23 cellular contexts compared by ENCODE assay signal in genomic region chr12:74900232-74900631, GRCh38.
A peak's percentile ranks its signal among the peaks of the same experiment; 100 is the strongest.
DNase-seq lines count a peak whose midpoint lies in the region; ATAC-seq lines count a peak whose summit lies in the region.
"Had no signal": no experiment of that assay in that cellular context is flagged by ENCODE, and none has a peak within 500 bp of the region (broad histone marks: within the 10 kb centered on the region; RNA-seq: fewer than 3 reads in every experiment).

No MANE protein-coding gene starts in this region.

- H3K4ac ChIP-seq in neuronal stem cell (ENCODE audit: low read length), result no peak overlapping the region

- no peak overlapping the region for H3K27ac Mint-ChIP-seq in activated CD4-positive, alpha-beta T cell treated with anti-CD3 and anti-CD28 coated beads, Interleukin-2, amount 10 ng/mL, durations not matched to agents 7 days and 5 days
- peak overlapping the region in 7 of 8 donors; percentile 6 to 83 (median 40) for H3K27ac Mint-ChIP-seq in CD8-positive, alpha-beta memory T cell
- H3K27ac Mint-ChIP-seq in activated CD8-positive, alpha-beta T cell treated with anti-CD3 and anti-CD28 coated beads, Interleukin-2, amount 10 ng/mL, durations not matched to agents 7 days and 5 days, result no peak overlapping the region
- H3K27ac Mint-ChIP-seq: IgD-negative memory B cell had no signal

- H3K14ac ChIP-seq in neuronal stem cell (ENCODE audit: low read length), result no peak overlapping the region

- H3K79me1 ChIP-seq in neuronal stem cell (ENCODE audit: low read depth, low read length), result no peaks in the 10 kb centered on the region

- no peak overlapping the region for H4K8ac ChIP-seq in neuronal stem cell (ENCODE audit: low read depth, low read length)

- no peaks in the 10 kb centered on the region for H3K9me3 Mint-ChIP-seq in activated CD4-positive, alpha-beta T cell treated with anti-CD3 and anti-CD28 coated beads, Interleukin-2, amount 10 ng/mL, durations not matched to agents 7 days and 5 days
- H3K9me3 Mint-ChIP-seq in CD8-positive, alpha-beta memory T cell, result no peaks in the 10 kb centered on the region
- no peaks in the 10 kb centered on the region for H3K9me3 Mint-ChIP-seq in activated CD8-positive, alpha-beta T cell treated with anti-CD3 and anti-CD28 coated beads, Interleukin-2, amount 10 ng/mL, durations not matched to agents 7 days and 5 days (ENCODE audit: insufficient read depth)

- H3K4me3 ChIP-seq in CD8-positive, alpha-beta memory T cell (ENCODE audit: low read length), result no peak overlapping the region
- H3K4me3 ChIP-seq in neuronal stem cell (ENCODE audit: low read length in 2 of 2), result no peak overlapping the region
- H3K4me3 ChIP-seq: Peyer's patch, SJCRH30 had no signal

- no peaks in the 10 kb centered on the region for H3K36me3 ChIP-seq in CD8-positive, alpha-beta memory T cell (ENCODE audit: insufficient read depth, low read length)
- no peaks in the 10 kb centered on the region for H3K36me3 ChIP-seq in neuronal stem cell (replicated peaks in 1 of 2; ENCODE audit: control insufficient read depth in 2 of 2, insufficient read depth in 2 of 2, low read length in 2 of 2)
- H3K36me3 ChIP-seq: Peyer's patch, SJCRH30 had no signal

- CTCF ChIA-PET in activated CD4-positive, alpha-beta T cell treated with anti-CD3 and anti-CD28 coated beads, Interleukin-2, amount 10 ng/mL, durations not matched to agents 7 days and 5 days (lab: Charles Lee), result interaction anchor here (1.1 kb wide), 1 partner anchor 11 kb away, joined by 4 read pairs; no protein-coding TSS in a partner anchor
- CTCF ChIA-PET in CD8-positive, alpha-beta memory T cell (lab: Charles Lee), result no interaction called here
- CTCF ChIA-PET in activated CD8-positive, alpha-beta T cell treated with anti-CD3 and anti-CD28 coated beads, Interleukin-2, amount 10 ng/mL, durations not matched to agents 7 days and 5 days (lab: Charles Lee), result interaction anchor here (1.0 kb wide), 1 partner anchor 8 kb away, joined by 3 read pairs; no protein-coding TSS in a partner anchor

- no peak overlapping the region for H4K91ac ChIP-seq in neuronal stem cell (ENCODE audit: low read depth, low read length, poor library complexity)

- H3K27me3 Mint-ChIP-seq in activated CD4-positive, alpha-beta T cell treated with anti-CD3 and anti-CD28 coated beads, Interleukin-2, amount 10 ng/mL, durations not matched to agents 7 days and 5 days, result no peaks in the 10 kb centered on the region
- H3K27me3 Mint-ChIP-seq in CD8-positive, alpha-beta memory T cell, result no peaks in the 10 kb centered on the region
- H3K27me3 Mint-ChIP-seq in activated CD8-positive, alpha-beta T cell treated with anti-CD3 and anti-CD28 coated beads, Interleukin-2, amount 10 ng/mL, durations not matched to agents 7 days and 5 days (ENCODE audit: low read depth), result no peaks in the 10 kb centered on the region
- H3K27me3 Mint-ChIP-seq: IgD-negative memory B cell had no signal

- H3K18ac ChIP-seq in neuronal stem cell (ENCODE audit: low read length), result no peak overlapping the region

- H2BK120ac ChIP-seq in neuronal stem cell (ENCODE audit: low read depth, low read length), result no peak overlapping the region

- peak; percentile 12 for DNase-seq in activated CD4-positive, alpha-beta T cell treated with anti-CD3 and anti-CD28 coated beads, Interleukin-2, amount 10 ng/mL, durations not matched to agents 7 days and 5 days
- no peak for DNase-seq in activated CD4-positive, alpha-beta T cell treated with anti-CD3 and anti-CD28 coated beads for 4 hours
- DNase-seq in CD8-positive, alpha-beta memory T cell, result peak in 2 of 5 donors; percentile 36 to 44
- DNase-seq in activated CD8-positive, alpha-beta T cell treated with anti-CD3 and anti-CD28 coated beads, Interleukin-2, amount 10 ng/mL, durations not matched to agents 7 days and 5 days, result no peak
- no peak for DNase-seq in neuronal stem cell (ENCODE audit: low spot score)
- DNase-seq in OCI-M2 (lab: John Stamatoyannopoulos, UW; ENCODE audit: unreplicated experiment), result no peak
- DNase-seq: 8988T, AML-193, C1 segment of cervical spinal cord, COR-L47, DMS 273 treated with DMSO at 0.1 percent for 48 hours, Karpas-422, MV-4-11, NCI-H1105 treated with DMSO at 0.1 percent for 48 hours, NCI-H2029 treated with DMSO at 0.1 percent for 48 hours, NCI-H226, NCI-H510A treated with DMSO at 0.1 percent for 48 hours, NCI-H748 treated with DMSO at 0.1 percent for 48 hours, Peyer's patch, SJCRH30 had no signal

- POLR2A ChIA-PET in activated CD4-positive, alpha-beta T cell treated with anti-CD3 and anti-CD28 coated beads, Interleukin-2, amount 10 ng/mL, durations not matched to agents 7 days and 5 days (lab: Charles Lee), result no interaction called here
- POLR2A ChIA-PET in CD8-positive, alpha-beta memory T cell (lab: Charles Lee), result no interaction called here
- POLR2A ChIA-PET in activated CD8-positive, alpha-beta T cell treated with anti-CD3 and anti-CD28 coated beads, Interleukin-2, amount 10 ng/mL, durations not matched to agents 7 days and 5 days (lab: Charles Lee), result interaction anchor here (0.6 kb wide), 1 partner anchor 69 kb away, joined by 3 read pairs; no protein-coding TSS in a partner anchor

- H3K27me3 ChIP-seq in CD8-positive, alpha-beta memory T cell (ENCODE audit: insufficient read depth, low read length, poor library complexity, severe bottlenecking), result no peaks in the 10 kb centered on the region
- H3K27me3 ChIP-seq in neuronal stem cell (ENCODE audit: control insufficient read depth in 3 of 3, insufficient read depth in 3 of 3, low read depth in 1 of 3, low read length in 3 of 3), result no peaks in the 10 kb centered on the region
- H3K27me3 ChIP-seq: Peyer's patch, SJCRH30 had no signal

- H3K4me2 ChIP-seq in neuronal stem cell (ENCODE audit: insufficient read depth, low read length, poor library complexity, severe bottlenecking), result no peak overlapping the region

- no peaks in the 10 kb centered on the region for H3K36me3 Mint-ChIP-seq in activated CD4-positive, alpha-beta T cell treated with anti-CD3 and anti-CD28 coated beads, Interleukin-2, amount 10 ng/mL, durations not matched to agents 7 days and 5 days (ENCODE audit: low read depth)
- no peaks in the 10 kb centered on the region for H3K36me3 Mint-ChIP-seq in CD8-positive, alpha-beta memory T cell
- H3K36me3 Mint-ChIP-seq in activated CD8-positive, alpha-beta T cell treated with anti-CD3 and anti-CD28 coated beads, Interleukin-2, amount 10 ng/mL, durations not matched to agents 7 days and 5 days (ENCODE audit: low read depth), result no peaks in the 10 kb centered on the region
- H3K36me3 Mint-ChIP-seq: IgD-negative memory B cell had no signal

- peaks cover 4% of the 10 kb centered on the region for H3K4me1 ChIP-seq in CD8-positive, alpha-beta memory T cell (ENCODE audit: insufficient read depth, low read length)
- H3K4me1 ChIP-seq in neuronal stem cell (ENCODE audit: control insufficient read depth in 2 of 2, insufficient read depth in 1 of 2, low read depth in 1 of 2, low read length in 2 of 2), result peaks cover 0 to 14% of the 10 kb centered on the region in 2 donors
- H3K4me1 ChIP-seq: Peyer's patch, SJCRH30 had no signal

- peaks cover 19% of the 10 kb centered on the region for H3K4me1 Mint-ChIP-seq in activated CD4-positive, alpha-beta T cell treated with anti-CD3 and anti-CD28 coated beads, Interleukin-2, amount 10 ng/mL, durations not matched to agents 7 days and 5 days
- H3K4me1 Mint-ChIP-seq in CD8-positive, alpha-beta memory T cell, result peaks cover 21 to 43% (median 36%) of the 10 kb centered on the region in 3 donors
- peaks cover 10% of the 10 kb centered on the region for H3K4me1 Mint-ChIP-seq in activated CD8-positive, alpha-beta T cell treated with anti-CD3 and anti-CD28 coated beads, Interleukin-2, amount 10 ng/mL, durations not matched to agents 7 days and 5 days (ENCODE audit: low read depth)
- H3K4me1 Mint-ChIP-seq: IgD-negative memory B cell had no signal

- peak overlapping the region; percentile 13 for H2AFZ ChIP-seq in neuronal stem cell (ENCODE audit: low read length)

- H2AK5ac ChIP-seq in neuronal stem cell (ENCODE audit: low read depth, low read length), result no peak overlapping the region

- H3K4me3 Mint-ChIP-seq in activated CD4-positive, alpha-beta T cell treated with anti-CD3 and anti-CD28 coated beads, Interleukin-2, amount 10 ng/mL, durations not matched to agents 7 days and 5 days, result no peak overlapping the region
- peak overlapping the region in 1 of 7 donors; percentile 33 for H3K4me3 Mint-ChIP-seq in CD8-positive, alpha-beta memory T cell
- no peak overlapping the region for H3K4me3 Mint-ChIP-seq in activated CD8-positive, alpha-beta T cell treated with anti-CD3 and anti-CD28 coated beads, Interleukin-2, amount 10 ng/mL, durations not matched to agents 7 days and 5 days
- H3K4me3 Mint-ChIP-seq: IgD-negative memory B cell had no signal

- ATAC-seq in activated CD8-positive, alpha-beta T cell treated with anti-CD3 and anti-CD28 coated beads, Interleukin-2, amount 10 ng/mL, durations not matched to agents 7 days and 5 days, result peak; percentile 68
- no peak for ATAC-seq in GM19324 (IDR thresholded peaks at IDR 0.05; ENCODE audit: low FRiP score, unreplicated experiment)
- no peak for ATAC-seq in HG02623 (IDR thresholded peaks at IDR 0.05; ENCODE audit: unreplicated experiment)

- no peak overlapping the region for H2BK5ac ChIP-seq in neuronal stem cell (ENCODE audit: low read length)

- H2BK12ac ChIP-seq in neuronal stem cell (ENCODE audit: low read length), result no peak overlapping the region

- no peaks in the 10 kb centered on the region for H3K9me3 ChIP-seq in CD8-positive, alpha-beta memory T cell (ENCODE audit: low read length)
- H3K9me3 ChIP-seq in neuronal stem cell (replicated peaks in 1 of 2; ENCODE audit: control insufficient read depth in 2 of 2, insufficient read depth in 1 of 2, low read depth in 1 of 2, low read length in 2 of 2), result no peaks in the 10 kb centered on the region
- H3K9me3 ChIP-seq: Peyer's patch, SJCRH30 had no signal

- no peak overlapping the region for H2BK15ac ChIP-seq in neuronal stem cell (ENCODE audit: low read length)

- no peak overlapping the region for H3K27ac ChIP-seq in CD8-positive, alpha-beta memory T cell (ENCODE audit: low read depth, low read length)
- no peak overlapping the region for H3K27ac ChIP-seq in neuronal stem cell (replicated peaks; ENCODE audit: low read length)
- H3K27ac ChIP-seq: Peyer's patch, SJCRH30 had no signal

- no peak overlapping the region for H3K9ac ChIP-seq in neuronal stem cell (ENCODE audit: low read depth, low read length, poor library complexity)

- no CpG with 5 or more reads among the region's 4 CpGs for WGBS in neuronal stem cell (ENCODE audit: extremely low coverage in 2 of 2, insufficient read length in 2 of 2, insufficient replicate concordance in 1 of 2), 2 donors

- no peak overlapping the region for H3K23ac ChIP-seq in neuronal stem cell (ENCODE audit: low read depth, low read length, poor library complexity)

Comparison
In these comparisons a context has a peak if more than half of its experiments do, and no peak if none do; other contexts are left out.
1. H3K27ac Mint-ChIP-seq: peak in CD8-positive, alpha-beta memory T cell (7 of 8); none in activated CD4-positive, alpha-beta T cell treated with anti-CD3 and anti-CD28 coated beads, Interleukin-2, amount 10 ng/mL, durations not matched to agents 7 days and 5 days (single experiment) and activated CD8-positive, alpha-beta T cell treated with anti-CD3 and anti-CD28 coated beads, Interleukin-2, amount 10 ng/mL, durations not matched to agents 7 days and 5 days (single experiment).